19 cellular contexts compared by ENCODE assay signal in genomic region chr13:80367473-80367872, GRCh38. TPM values are rescaled to one million over a fixed set of nuclear protein-coding genes. Genes with fewer than 3 reads are reported as not detected.
DNase-seq lines count a peak whose midpoint lies in the region; ATAC-seq, FAIRE-seq and TF ChIP-seq lines count a peak whose summit lies in the region.
"Had no signal": no experiment of that assay in that cellular context is flagged by ENCODE, and none has a peak within 500 bp of the region (broad histone marks: within the 10 kb centered on the region; RNA-seq: fewer than 3 reads in every experiment).

No MANE protein-coding gene starts in this region.

- no peaks in the 10 kb centered on the region for H3K79me2 ChIP-seq in trophoblast cell (ENCODE audit: control insufficient read depth, insufficient read depth, low read length, poor library complexity)

- peak overlapping the region; percentile 38 for H4K91ac ChIP-seq in trophoblast cell (ENCODE audit: low read depth, low read length)

- H3K9ac ChIP-seq in trophoblast cell (ENCODE audit: low read length), result no peak overlapping the region

- H3K4me2 ChIP-seq in trophoblast cell (ENCODE audit: low read length), result no peak overlapping the region

- no peaks in the 10 kb centered on the region for H3K9me3 ChIP-seq in trophoblast cell (ENCODE audit: insufficient read depth, low read depth, low read length)
- H3K9me3 ChIP-seq: HAP-1 had no signal

- no peaks in the 10 kb centered on the region for H3K36me3 Mint-ChIP-seq in WTC11
- no peaks in the 10 kb centered on the region for H3K36me3 Mint-ChIP-seq in activated CD8-positive, alpha-beta T cell treated with anti-CD3 and anti-CD28 coated beads, Interleukin-2, amount 10 ng/mL, durations not matched to agents 7 days and 5 days (ENCODE audit: low read depth)
- H3K36me3 Mint-ChIP-seq: CD4-positive, alpha-beta memory T cell had no signal

- H2AFZ ChIP-seq in trophoblast cell (ENCODE audit: insufficient read depth, low read length, poor library complexity), result no peak overlapping the region

- DNase-seq in WTC11 (ENCODE audit: low spot score) (no peak), bronchial epithelial cell (ENCODE audit: low read depth) (no peak), trophoblast cell (no peak), DMS114 treated with DMSO at 0.1 percent for 48 hours (lab: John Stamatoyannopoulos, UW; ENCODE audit: unreplicated experiment) (no peak), islet precursor cell (no peak)
- DNase-seq in activated CD8-positive, alpha-beta T cell treated with anti-CD3 and anti-CD28 coated beads, Interleukin-2, amount 10 ng/mL, durations not matched to agents 7 days and 5 days, result no peak
- DNase-seq: C1 segment of cervical spinal cord; Calu3; CD4-positive, alpha-beta memory T cell; COR-L47; DMS153; DND-41; GOT3; HFFc6 had no signal

- no peak overlapping the region for H4K8ac ChIP-seq in trophoblast cell (ENCODE audit: low read depth, low read length)

- H3K27me3 Mint-ChIP-seq in WTC11 (ENCODE audit: low read depth), result no peaks in the 10 kb centered on the region
- no peaks in the 10 kb centered on the region for H3K27me3 Mint-ChIP-seq in activated CD8-positive, alpha-beta T cell treated with anti-CD3 and anti-CD28 coated beads, Interleukin-2, amount 10 ng/mL, durations not matched to agents 7 days and 5 days (ENCODE audit: low read depth)

- H2BK5ac ChIP-seq in trophoblast cell (ENCODE audit: low read depth, low read length, poor library complexity), result no peak overlapping the region

- H2AK5ac ChIP-seq in trophoblast cell (ENCODE audit: low read length), result no peak overlapping the region

- 0 out of 2 replicates have a peak overlapping the region, but pooled peaks have one; percentile 35 for H3K27ac Mint-ChIP-seq in WTC11
- H3K27ac Mint-ChIP-seq in activated CD8-positive, alpha-beta T cell treated with anti-CD3 and anti-CD28 coated beads, Interleukin-2, amount 10 ng/mL, durations not matched to agents 7 days and 5 days, result no peak overlapping the region
- H3K27ac Mint-ChIP-seq: CD4-positive, alpha-beta memory T cell; HFFc6 had no signal

- H3K27me3 ChIP-seq in bronchial epithelial cell (ENCODE audit: control insufficient read depth, insufficient read depth, low read length) (no peaks in the 10 kb centered on the region), trophoblast cell (ENCODE audit: insufficient read depth, low read length) (no peaks in the 10 kb centered on the region)

- H3K23ac ChIP-seq in trophoblast cell (ENCODE audit: low read length), result no peak overlapping the region

- H3K4me3 ChIP-seq in bronchial epithelial cell (ENCODE audit: low read depth, low read length) (no peak overlapping the region), trophoblast cell (ENCODE audit: low read depth, low read length) (no peak overlapping the region)
- H3K4me3 ChIP-seq: HAP-1 had no signal

- WGBS in trophoblast cell (ENCODE audit: extremely low coverage, insufficient coverage, insufficient read length), result no CpG with 5 or more reads among the region's 3 CpGs

- no peak overlapping the region for H2BK120ac ChIP-seq in trophoblast cell (ENCODE audit: insufficient read depth, low read length, poor library complexity)

- H4K12ac ChIP-seq in trophoblast cell (ENCODE audit: low read depth, low read length), result no peak overlapping the region

- H2BK12ac ChIP-seq in trophoblast cell (ENCODE audit: low read length), result no peak overlapping the region

- H3K9me3 Mint-ChIP-seq in WTC11, result no peaks in the 10 kb centered on the region; the same call in 1 of the 2 replicates
- H3K9me3 Mint-ChIP-seq in activated CD8-positive, alpha-beta T cell treated with anti-CD3 and anti-CD28 coated beads, Interleukin-2, amount 10 ng/mL, durations not matched to agents 7 days and 5 days (ENCODE audit: insufficient read depth), result no peaks in the 10 kb centered on the region
- H3K9me3 Mint-ChIP-seq: HFFc6 had no signal

- no peak overlapping the region for H3K4ac ChIP-seq in trophoblast cell (ENCODE audit: low read depth, low read length)

- no peak overlapping the region for H3K18ac ChIP-seq in trophoblast cell (ENCODE audit: low read length)

- no peak overlapping the region for H3K4me3 Mint-ChIP-seq in WTC11
- no peak overlapping the region for H3K4me3 Mint-ChIP-seq in activated CD8-positive, alpha-beta T cell treated with anti-CD3 and anti-CD28 coated beads, Interleukin-2, amount 10 ng/mL, durations not matched to agents 7 days and 5 days
- H3K4me3 Mint-ChIP-seq: CD4-positive, alpha-beta memory T cell; HFFc6 had no signal

- ATAC-seq in GM18867 (IDR thresholded peaks at IDR 0.05; ENCODE audit: unreplicated experiment) (peak; percentile 68), WTC11 (no peak), GM21576 (IDR thresholded peaks at IDR 0.05; ENCODE audit: unreplicated experiment) (no peak)
- ATAC-seq in activated CD8-positive, alpha-beta T cell treated with anti-CD3 and anti-CD28 coated beads, Interleukin-2, amount 10 ng/mL, durations not matched to agents 7 days and 5 days, result no peak

- H3K4me1 Mint-ChIP-seq in WTC11, result peaks cover 7% of the 10 kb centered on the region
- no peaks in the 10 kb centered on the region for H3K4me1 Mint-ChIP-seq in activated CD8-positive, alpha-beta T cell treated with anti-CD3 and anti-CD28 coated beads, Interleukin-2, amount 10 ng/mL, durations not matched to agents 7 days and 5 days (ENCODE audit: low read depth)
- H3K4me1 Mint-ChIP-seq: CD4-positive, alpha-beta memory T cell had no signal

- no peaks in the 10 kb centered on the region for H3K36me3 ChIP-seq in bronchial epithelial cell (ENCODE audit: control insufficient read depth, insufficient read depth, low read length)
- no peaks in the 10 kb centered on the region for H3K36me3 ChIP-seq in trophoblast cell (ENCODE audit: control insufficient read depth in 1 of 2, insufficient read depth in 2 of 2, low read length in 2 of 2)
- H3K36me3 ChIP-seq: HAP-1 had no signal

- peak; percentile 55 for FAIRE-seq in bronchial epithelial cell (lab: Jason Lieb, UNC)
- FAIRE-seq: G401.6, H54 had no signal

- POLR2A ChIA-PET in WTC11 (lab: Charles Lee), result no interaction called here
- POLR2A ChIA-PET in activated CD8-positive, alpha-beta T cell treated with anti-CD3 and anti-CD28 coated beads, Interleukin-2, amount 10 ng/mL, durations not matched to agents 7 days and 5 days (lab: Charles Lee), result no interaction called here

- H3K27ac ChIP-seq in trophoblast cell (ENCODE audit: low read depth, low read length), result no peak overlapping the region

- H3K4me1 ChIP-seq in trophoblast cell (ENCODE audit: control insufficient read depth in 1 of 2, insufficient read depth in 2 of 2, low read length in 2 of 2), result no peaks in the 10 kb centered on the region
- H3K4me1 ChIP-seq: HAP-1 had no signal

- CTCF ChIA-PET in WTC11 (lab: Charles Lee), result no interaction called here
- CTCF ChIA-PET in activated CD8-positive, alpha-beta T cell treated with anti-CD3 and anti-CD28 coated beads, Interleukin-2, amount 10 ng/mL, durations not matched to agents 7 days and 5 days (lab: Charles Lee), result no interaction called here

- H3K79me1 ChIP-seq in trophoblast cell (ENCODE audit: low read length), result peaks cover 3% of the 10 kb centered on the region

- H3K14ac ChIP-seq in trophoblast cell (ENCODE audit: low read length), result no peak overlapping the region

- no peak for TF ChIP-seq CTCF in WTC11 (IDR thresholded peaks at IDR 0.05)
- no peak for TF ChIP-seq CTCF in bronchial epithelial cell (IDR thresholded peaks at IDR 0.05; ENCODE audit: insufficient read depth, low read length, severe bottlenecking)

TF ChIP-seq in WTC11, 78 proteins besides CTCF, POLR2A, EP300 and RAD21:
- TF ChIP-seq TP53 (CRISPR knock-in tag; IDR thresholded peaks at IDR 0.05) (no peak), OVOL2 (CRISPR knock-in tag; IDR thresholded peaks at IDR 0.05; ENCODE audit: borderline replicate concordance) (no peak), ZNF281 (CRISPR knock-in tag; IDR thresholded peaks at IDR 0.05) (no peak), GTF2I (CRISPR knock-in tag; conservative IDR thresholded peaks at IDR 0.05) (no peak)
- TF ChIP-seq, protein P1, sequence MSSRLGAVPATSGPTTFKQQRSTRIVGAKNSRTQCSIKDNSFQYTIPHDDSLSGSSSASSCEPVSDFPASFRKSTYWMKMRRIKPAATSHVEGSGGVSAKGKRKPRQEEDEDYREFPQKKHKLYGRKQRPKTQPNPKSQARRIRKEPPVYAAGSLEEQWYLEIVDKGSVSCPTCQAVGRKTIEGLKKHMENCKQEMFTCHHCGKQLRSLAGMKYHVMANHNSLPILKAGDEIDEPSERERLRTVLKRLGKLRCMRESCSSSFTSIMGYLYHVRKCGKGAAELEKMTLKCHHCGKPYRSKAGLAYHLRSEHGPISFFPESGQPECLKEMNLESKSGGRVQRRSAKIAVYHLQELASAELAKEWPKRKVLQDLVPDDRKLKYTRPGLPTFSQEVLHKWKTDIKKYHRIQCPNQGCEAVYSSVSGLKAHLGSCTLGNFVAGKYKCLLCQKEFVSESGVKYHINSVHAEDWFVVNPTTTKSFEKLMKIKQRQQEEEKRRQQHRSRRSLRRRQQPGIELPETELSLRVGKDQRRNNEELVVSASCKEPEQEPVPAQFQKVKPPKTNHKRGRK (CRISPR knock-in tag; IDR thresholded peaks at IDR 0.05; ENCODE audit: borderline replicate concordance), result no peak

RNA-seq across cellular contexts. Expression of gene SPRY2, which starts 26.5 kb away (rescaled TPM):
- 44.3 to 63.2 TPM (median 47.4 TPM) in 3 replicates for total RNA-seq in WTC11 (2021)
- total RNA-seq in bronchial epithelial cell, result 3.1 and 4.7 TPM in 2 replicates
- 25.2 and 27.9 TPM in 2 replicates for polyA plus RNA-seq in trophoblast cell (2013)
- under 1 TPM; 0.10 to 0.29 TPM for total RNA-seq in activated CD8-positive, alpha-beta T cell treated with anti-CD3 and anti-CD28 coated beads, Interleukin-2, amount 10 ng/mL, durations not matched to agents 7 days and 5 days
- polyA plus RNA-seq: CD4-positive, alpha-beta memory T cell had no signal
